In genomic region chr11:69209038-69209350, GRCh38 we compare ENCODE assay signal across 20 cellular contexts. TPM values are rescaled to one million over a fixed set of nuclear protein-coding genes. Genes with fewer than 3 reads are reported as not detected.
A peak's percentile ranks its signal among the peaks of the same experiment; 100 is the strongest.
DNase-seq lines count a peak whose midpoint lies in the region; ATAC-seq and TF ChIP-seq lines count a peak whose summit lies in the region.
"Had no signal": no experiment of that assay in that cellular context is flagged by ENCODE, and none has a peak within 500 bp of the region (broad histone marks: within the 10 kb centered on the region; RNA-seq: fewer than 3 reads in every experiment).

No MANE protein-coding gene starts in this region.

- ATAC-seq in sciatic nerve, result no peak
- ATAC-seq: CD8-positive, alpha-beta T cell; GM12878; Right ventricle myocardium inferior had no signal

- no peaks in the 10 kb centered on the region for H3K4me1 Mint-ChIP-seq in HFFc6 (ENCODE audit: low read depth)

- DNase-seq in H7 (peak; percentile 36), HFFc6 (no peak), islet precursor cell (peak; percentile 26), sciatic nerve (ENCODE audit: low spot score) (peak; percentile 36), H4 (ENCODE audit: low spot score) (no peak), RKO (ENCODE audit: low spot score) (no peak), BE2C (no peak)
- DNase-seq: Calu3; CD8-positive, alpha-beta T cell; NCI-H1092 treated with DMSO at 0.1 percent for 48 hours; NCI-H146; NCI-H2081; NCI-H510A; NCI-H748 treated with DMSO at 0.1 percent for 48 hours; NK-92 treated with Interleukin-12 subunit alpha and Interleukin-12 subunit beta, amount 100 ng/mL, for 24 hours had no signal

- H3K9me3 Mint-ChIP-seq in HFFc6, result peaks cover 5% of the 10 kb centered on the region; the same call in 1 of the 2 replicates
- H3K9me3 Mint-ChIP-seq: CD8-positive, alpha-beta T cell had no signal

- H3K4me1 ChIP-seq in BE2C, result peaks cover 14% of the 10 kb centered on the region
- H3K4me1 ChIP-seq: Peyer's patch had no signal

- intact Hi-C loops in sciatic nerve (cut with DNase I), result no loop called here

- H3K27ac Mint-ChIP-seq in HFFc6, result no peak overlapping the region
- H3K27ac Mint-ChIP-seq: CD8-positive, alpha-beta T cell had no signal

- TF ChIP-seq CTCF in HFFc6 (IDR thresholded peaks at IDR 0.05) (peak; percentile 2), BE2C (IDR thresholded peaks at IDR 0.05; ENCODE audit: low read depth, low read length) (no peak)

- no peak overlapping the region for H3K4me3 Mint-ChIP-seq in HFFc6
- H3K4me3 Mint-ChIP-seq: CD8-positive, alpha-beta T cell had no signal

- no peaks in the 10 kb centered on the region; the same call in 1 of the 2 replicates for H3K9me3 ChIP-seq in BE2C
- H3K9me3 ChIP-seq: Peyer's patch had no signal

- H3K27me3 Mint-ChIP-seq in HFFc6 (ENCODE audit: insufficient read depth), result peaks cover 33% of the 10 kb centered on the region

- no peaks in the 10 kb centered on the region for H3K36me3 Mint-ChIP-seq in HFFc6 (ENCODE audit: low read depth)
- H3K36me3 Mint-ChIP-seq: CD8-positive, alpha-beta T cell had no signal

- H3K36me3 ChIP-seq in H7 (replicated peaks; ENCODE audit: control insufficient read depth, insufficient read depth, low read length), result no peaks in the 10 kb centered on the region
- no peaks in the 10 kb centered on the region for H3K36me3 ChIP-seq in BE2C
- H3K36me3 ChIP-seq: BLaER1 treated with 17β-estradiol and CSF1 and Interleukin-3, amounts not matched to agents 10 nM and 100 nM; Peyer's patch had no signal

- H3K4me3 ChIP-seq in H7 (ENCODE audit: insufficient read depth, low read depth, low read length) (no peak overlapping the region), BE2C (ENCODE audit: low read depth, low read length) (no peak overlapping the region)
- H3K4me3 ChIP-seq: BLaER1 treated with 17β-estradiol and CSF1 and Interleukin-3, amounts not matched to agents 10 nM and 100 nM; GM12878; Peyer's patch had no signal

- no peaks in the 10 kb centered on the region for H3K27me3 ChIP-seq in H7 (ENCODE audit: control insufficient read depth, insufficient read depth, low read length)
- no peaks in the 10 kb centered on the region for H3K27me3 ChIP-seq in BE2C
- H3K27me3 ChIP-seq: Peyer's patch had no signal

RNA-seq across cellular contexts. Expression of gene SMIM38, which starts 53.3 kb away (rescaled TPM):
- 0.28 and 0.67 TPM in 2 replicates for total RNA-seq in H7 (2014; rRNA removed; shearing (Covaris generic))
- total RNA-seq in HFFc6 (2021; fragmentation: NEBNext Ultra II Directional; extraction: Animal tissue kit (Norgen Biotek cat#: 25700)), result not detected
- total RNA-seq in sciatic nerve, result 2.2 TPM
- total RNA-seq in H4 (2014; rRNA removed; shearing (Covaris generic)), result not detected in 2 replicates
- 0.76 TPM for polyA plus RNA-seq in BE2C (2012; ENCODE audit: insufficient read depth, insufficient read length, low read depth)
- total RNA-seq: CD8-positive, alpha-beta T cell; MCF 10A had no signal

Comparison
In these comparisons a context has a peak if more than half of its experiments do, and no peak if none do; other contexts are left out.
1. DNase-seq: peak in H7 (single experiment), islet precursor cell (single experiment) and sciatic nerve (single experiment); none in HFFc6 (single experiment), H4 (single experiment), RKO (single experiment) and BE2C (single experiment).